13 cellular contexts compared by ENCODE assay signal in the genomic region with DNA sequence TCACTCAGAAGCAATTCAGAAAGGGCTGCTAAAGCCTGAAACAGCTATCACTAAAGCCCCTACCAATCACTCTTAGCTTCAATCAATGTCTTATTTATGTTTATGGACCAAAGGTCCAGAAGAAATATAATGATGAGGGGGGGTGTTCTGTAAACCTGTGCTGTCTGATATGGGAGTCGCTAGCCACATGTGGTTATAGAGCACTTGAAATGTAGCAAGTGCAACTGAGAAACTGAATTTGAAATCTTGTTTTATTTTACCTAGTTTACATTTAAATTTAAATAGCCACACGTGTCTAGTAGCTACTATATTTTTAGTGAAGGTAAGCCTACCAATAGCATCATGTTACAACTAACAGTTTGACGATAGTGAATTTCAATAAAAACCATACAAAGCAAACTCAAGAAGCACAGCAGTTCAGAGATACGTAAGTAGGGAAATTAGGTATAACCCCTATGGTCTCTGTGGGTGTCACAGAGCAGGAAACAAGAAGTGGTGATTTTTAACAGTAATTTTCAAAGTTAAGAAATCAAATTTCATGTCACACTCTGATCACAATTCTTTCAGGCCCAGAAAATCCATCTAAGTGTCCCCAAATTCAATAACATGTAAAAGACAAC. TPM values are rescaled to one million over a fixed set of nuclear protein-coding genes. Genes with fewer than 3 reads are reported as not detected.
DNase-seq lines count a peak whose midpoint lies in the region; ATAC-seq and TF ChIP-seq lines count a peak whose summit lies in the region.
"Had no signal": no experiment of that assay in that cellular context is flagged by ENCODE, and none has a peak within 500 bp of the region (broad histone marks: within the 10 kb centered on the region; RNA-seq: fewer than 3 reads in every experiment).

No MANE protein-coding gene starts in this region.

- H3K27me3 ChIP-seq in aorta (ENCODE audit: control insufficient read depth in 1 of 2, insufficient read depth in 2 of 2, low read length in 1 of 2) (peaks cover 0 to 1% of the 10 kb centered on the region in 2 donors), psoas muscle (ENCODE audit: insufficient read depth in 3 of 3, low read length in 2 of 3) (no peaks in the 10 kb centered on the region)

- H3K36me3 ChIP-seq in aorta (ENCODE audit: control insufficient read depth in 1 of 2, insufficient read depth in 2 of 2, low read length in 1 of 2) (no peaks in the 10 kb centered on the region), psoas muscle (ENCODE audit: insufficient read depth in 1 of 2, low read depth in 1 of 2) (no peaks in the 10 kb centered on the region)

- H3K27ac ChIP-seq in aorta (ENCODE audit: low read depth in 1 of 2, low read length in 2 of 2) (no peak overlapping the region), psoas muscle (no peak overlapping the region)

- 85 to 88% methylated on average over 4 of the region's 4 CpGs for WGBS in aorta, 2 donors
- WGBS in psoas muscle, 3 donors, result 80 to 83% (median 83%) methylated on average over 4 of the region's 4 CpGs

- DNase-seq in aorta, result no peak
- no peak for DNase-seq in psoas muscle
- DNase-seq in anterior cingulate cortex (lab: John Stamatoyannopoulos, UW), result no peak
- DNase-seq in NCI-H1105 treated with DMSO at 0.1 percent for 48 hours (lab: John Stamatoyannopoulos, UW), result no peak
- DNase-seq: endodermal cell, HCEC 1CT, mesendoderm, NCI-H187 treated with DMSO at 0.1 percent for 48 hours had no signal

- H3K4me1 ChIP-seq in aorta (ENCODE audit: control insufficient read depth in 1 of 2, insufficient read depth in 2 of 2, low read length in 2 of 2) (no peaks in the 10 kb centered on the region), psoas muscle (no peaks in the 10 kb centered on the region)

- H3K4me3 ChIP-seq in aorta (ENCODE audit: low read length in 2 of 2) (no peak overlapping the region), psoas muscle (no peak overlapping the region)

- TF ChIP-seq CTCF in psoas muscle (IDR thresholded peaks at IDR 0.05), result no peak

- H3K9me3 ChIP-seq in aorta (ENCODE audit: control insufficient read depth, low read length) (no peaks in the 10 kb centered on the region), psoas muscle (no peaks in the 10 kb centered on the region)

- ATAC-seq in GM18502 (IDR thresholded peaks at IDR 0.05; ENCODE audit: poor library complexity, unreplicated experiment), result peak; percentile 80
- ATAC-seq in GM19397 (IDR thresholded peaks at IDR 0.05; ENCODE audit: unreplicated experiment), result peak; percentile 68
- peak; percentile 92 for ATAC-seq in HG02798 (IDR thresholded peaks at IDR 0.05; ENCODE audit: poor library complexity, unreplicated experiment)
- peak; percentile 83 for ATAC-seq in HG03520 (IDR thresholded peaks at IDR 0.05; ENCODE audit: unreplicated experiment)
- no peak for ATAC-seq in aorta (ENCODE audit: low FRiP score)
- no peak for ATAC-seq in psoas muscle

- intact Hi-C loops in aorta (cut with DNase I), result no loop called here
- intact Hi-C loops in psoas muscle (cut with DNase I), result no loop called here

RNA-seq across cellular contexts. Expression of a gene that starts 3.6 kb away (rescaled TPM):
- total RNA-seq in aorta, result not detected
- not detected for polyA plus RNA-seq in aorta
- total RNA-seq in psoas muscle, result not detected
- polyA plus RNA-seq in psoas muscle, result under 1 TPM in 1 of 3 donors, not detected in 2; 0.01 TPM
- total RNA-seq: endodermal cell, progenitor cell of endocrine pancreas had no signal

RNA-seq across cellular contexts. Expression of a gene that starts 45.7 kb away (rescaled TPM):
- total RNA-seq in aorta, result 10 to 100 TPM; 43.7 to 51.3 TPM
- polyA plus RNA-seq in aorta, result 10 to 100 TPM; 29.7 to 48.2 TPM
- 10 to 100 TPM; 21.0 to 37.5 (median 29.2) TPM for total RNA-seq in psoas muscle
- 10 to 100 TPM; 21.4 to 37.5 (median 22.2) TPM for polyA plus RNA-seq in psoas muscle

Comparison
In these comparisons a context has a peak if more than half of its experiments do, and no peak if none do; other contexts are left out.
1. ATAC-seq: peak in GM18502 (single experiment), GM19397 (single experiment), HG02798 (single experiment) and HG03520 (single experiment); none in aorta (single experiment) and psoas muscle (0 of 4).